Comparison of ENCODE assay signal across 8 cellular contexts in the genomic region with DNA sequence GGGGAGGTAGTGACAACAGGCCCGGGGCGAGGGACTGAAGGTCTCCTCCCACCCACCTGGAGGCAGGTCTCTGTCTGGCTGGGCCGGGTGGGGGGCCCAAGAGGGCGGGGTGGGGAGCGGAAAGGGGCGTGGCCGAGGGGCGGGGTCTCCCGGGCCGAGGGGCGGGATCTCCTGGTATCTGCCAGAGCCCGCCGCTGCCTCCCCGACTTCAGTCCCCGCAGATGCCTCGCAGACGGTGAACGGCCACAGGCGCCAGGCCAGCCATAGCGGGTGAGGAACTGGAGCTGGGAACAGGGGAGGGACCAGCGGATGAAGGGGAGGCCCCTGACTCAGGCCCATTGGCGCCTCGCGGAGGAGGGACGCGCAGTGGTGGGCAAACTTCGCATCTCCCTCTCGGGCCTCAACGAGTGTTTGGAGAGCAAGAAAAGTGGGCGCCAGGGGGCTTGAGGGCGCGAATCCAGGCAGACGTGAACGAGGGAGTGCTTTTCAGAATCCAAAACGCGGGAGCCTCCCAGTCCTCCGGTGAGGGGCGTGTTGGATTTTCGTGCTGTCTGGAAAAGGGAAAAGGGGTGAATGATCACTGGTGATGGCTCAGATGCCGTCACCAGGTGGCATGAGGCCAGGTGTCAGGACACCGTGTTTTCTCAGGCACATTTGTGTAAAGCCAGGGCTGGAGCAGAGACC. TPM values are rescaled to one million over a fixed set of nuclear protein-coding genes. Genes with fewer than 3 reads are reported as not detected.
DNase-seq lines count a peak whose midpoint lies in the region; ATAC-seq, FAIRE-seq and TF ChIP-seq lines count a peak whose summit lies in the region.
"Had no signal": no experiment of that assay in that cellular context is flagged by ENCODE, and none has a peak within 500 bp of the region (broad histone marks: within the 10 kb centered on the region; RNA-seq: fewer than 3 reads in every experiment).

A gene with protein sequence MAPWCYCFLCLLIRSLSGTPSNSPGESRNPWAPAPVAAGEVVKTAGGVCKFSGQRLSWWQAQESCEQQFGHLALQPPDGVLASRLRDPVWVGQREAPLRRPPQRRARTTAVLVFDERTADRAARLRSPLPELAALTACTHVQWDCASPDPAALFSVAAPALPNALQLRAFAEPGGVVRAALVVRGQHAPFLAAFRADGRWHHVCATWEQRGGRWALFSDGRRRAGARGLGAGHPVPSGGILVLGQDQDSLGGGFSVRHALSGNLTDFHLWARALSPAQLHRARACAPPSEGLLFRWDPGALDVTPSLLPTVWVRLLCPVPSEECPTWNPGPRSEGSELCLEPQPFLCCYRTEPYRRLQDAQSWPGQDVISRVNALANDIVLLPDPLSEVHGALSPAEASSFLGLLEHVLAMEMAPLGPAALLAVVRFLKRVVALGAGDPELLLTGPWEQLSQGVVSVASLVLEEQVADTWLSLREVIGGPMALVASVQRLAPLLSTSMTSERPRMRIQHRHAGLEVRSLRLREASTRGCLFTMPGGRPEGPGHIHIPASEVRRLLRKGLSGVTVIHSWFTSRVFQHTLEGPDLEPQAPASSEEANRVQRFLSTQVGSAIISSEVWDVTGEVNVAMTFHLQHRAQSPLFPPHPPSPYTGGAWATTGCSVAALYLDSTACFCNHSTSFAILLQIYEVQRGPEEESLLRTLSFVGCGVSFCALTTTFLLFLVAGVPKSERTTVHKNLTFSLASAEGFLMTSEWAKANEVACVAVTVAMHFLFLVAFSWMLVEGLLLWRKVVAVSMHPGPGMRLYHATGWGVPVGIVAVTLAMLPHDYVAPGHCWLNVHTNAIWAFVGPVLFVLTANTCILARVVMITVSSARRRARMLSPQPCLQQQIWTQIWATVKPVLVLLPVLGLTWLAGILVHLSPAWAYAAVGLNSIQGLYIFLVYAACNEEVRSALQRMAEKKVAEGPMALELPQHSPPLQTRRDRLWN (plus strand): TSS at position 211 of the 684 bp plus-strand sequence. CDS start 1,216 bp downstream, outside the sequence.

- H2AFZ ChIP-seq in parathyroid adenoma, result no peak within 1 kb of the TSS

- H3K27ac ChIP-seq in parathyroid adenoma, result no peak within 1 kb of the TSS
- H3K27ac ChIP-seq in small intestine (ENCODE audit: low read depth in 1 of 2, low read length in 1 of 2), result no peak within 1 kb of the TSS

- TF ChIP-seq CTCF in GM10248 (IDR thresholded peaks at IDR 0.05; ENCODE audit: control extremely low read depth, extremely low read depth, low read depth, missing control alignments) (no peak), epithelial cell of esophagus (IDR thresholded peaks at IDR 0.05; ENCODE audit: insufficient read depth, low read depth, low read length, missing control alignments) (no peak), parathyroid adenoma (IDR thresholded peaks at IDR 0.05) (no peak)

- CTCF ChIA-PET in GM10248 (lab: Yijun Ruan, JAX), result interaction anchor here (1.3 kb wide), 1 partner anchor 11 kb away, joined by 3 read pairs; no protein-coding TSS in a partner anchor

- H3K4me3 ChIP-seq in epithelial cell of esophagus (ENCODE audit: low read length) (peak within 1 kb of the TSS; percentile 28), parathyroid adenoma (ENCODE audit: low read depth, low read length) (peak within 1 kb of the TSS; percentile 53), small intestine (ENCODE audit: low read depth in 1 of 2, low read length in 2 of 2) (no peak within 1 kb of the TSS)

- no peak for ATAC-seq in GM21619 (IDR thresholded peaks at IDR 0.05; ENCODE audit: unreplicated experiment)

- peak; percentile 47 for DNase-seq in GM10248 (ENCODE audit: extremely low spot score)
- peak; percentile 23 for DNase-seq in NCI-H2227 (lab: John Stamatoyannopoulos, UW; ENCODE audit: unreplicated experiment)
- DNase-seq in epithelial cell of esophagus (ENCODE audit: low read depth), result peak; percentile 46
- DNase-seq in small intestine, result no peak
- no peak for DNase-seq in anterior cingulate cortex (lab: John Stamatoyannopoulos, UW)
- DNase-seq: kidney glomerular epithelial cell had no signal

- no peaks in the 10 kb centered on the region for H3K79me2 ChIP-seq in parathyroid adenoma

- no peaks in the 10 kb centered on the region for H3K9me3 ChIP-seq in parathyroid adenoma (ENCODE audit: control insufficient read depth, low read length)
- no peaks in the 10 kb centered on the region for H3K9me3 ChIP-seq in small intestine (ENCODE audit: control insufficient read depth, low read depth)

- peak within 1 kb of the TSS; percentile 31 for H3K4me2 ChIP-seq in parathyroid adenoma (ENCODE audit: low read length)

- no peak for FAIRE-seq in small intestine (lab: Jason Lieb, UNC)

- POLR2A ChIA-PET in GM10248 (lab: Yijun Ruan, JAX), result no interaction called here

- 5 to 6% (median 5%) methylated on average over 31 to 41 of the region's 41 CpGs for WGBS in small intestine, 3 donors

- no peaks in the 10 kb centered on the region for H3K4me1 ChIP-seq in parathyroid adenoma
- H3K4me1 ChIP-seq in small intestine (ENCODE audit: control insufficient read depth in 2 of 2, insufficient read depth in 1 of 2, low read depth in 1 of 2, low read length in 1 of 2), result no peaks in the 10 kb centered on the region

- no peaks in the 10 kb centered on the region for H3K27me3 ChIP-seq in parathyroid adenoma (ENCODE audit: control insufficient read depth, insufficient read depth, low read length)
- peaks cover 5 to 26% of the 10 kb centered on the region in 2 donors for H3K27me3 ChIP-seq in small intestine (ENCODE audit: control insufficient read depth in 2 of 2, insufficient read depth in 2 of 2, low read length in 2 of 2)

- no peaks in the 10 kb centered on the region for H3K36me3 ChIP-seq in parathyroid adenoma (ENCODE audit: control insufficient read depth, insufficient read depth, low read length)
- H3K36me3 ChIP-seq in small intestine (ENCODE audit: control insufficient read depth in 2 of 2, insufficient read depth in 2 of 2, low read length in 2 of 2), result no peaks in the 10 kb centered on the region

- no peak within 1 kb of the TSS for H3K9ac ChIP-seq in parathyroid adenoma

RNA-seq across cellular contexts. Expression of the gene that starts here (rescaled TPM):
- not detected for polyA plus RNA-seq in small intestine

Comparison
In these comparisons a context has a peak if more than half of its experiments do, and no peak if none do; other contexts are left out.
1. DNase-seq: peak in GM10248 (single experiment), NCI-H2227 (single experiment) and epithelial cell of esophagus (single experiment); none in small intestine (single experiment) and anterior cingulate cortex (0 of 58).
2. H3K4me3 ChIP-seq: peak in epithelial cell of esophagus (single experiment) and parathyroid adenoma (single experiment); none in small intestine (0 of 2).